28 cellular contexts compared by ENCODE assay signal in the genomic region with DNA sequence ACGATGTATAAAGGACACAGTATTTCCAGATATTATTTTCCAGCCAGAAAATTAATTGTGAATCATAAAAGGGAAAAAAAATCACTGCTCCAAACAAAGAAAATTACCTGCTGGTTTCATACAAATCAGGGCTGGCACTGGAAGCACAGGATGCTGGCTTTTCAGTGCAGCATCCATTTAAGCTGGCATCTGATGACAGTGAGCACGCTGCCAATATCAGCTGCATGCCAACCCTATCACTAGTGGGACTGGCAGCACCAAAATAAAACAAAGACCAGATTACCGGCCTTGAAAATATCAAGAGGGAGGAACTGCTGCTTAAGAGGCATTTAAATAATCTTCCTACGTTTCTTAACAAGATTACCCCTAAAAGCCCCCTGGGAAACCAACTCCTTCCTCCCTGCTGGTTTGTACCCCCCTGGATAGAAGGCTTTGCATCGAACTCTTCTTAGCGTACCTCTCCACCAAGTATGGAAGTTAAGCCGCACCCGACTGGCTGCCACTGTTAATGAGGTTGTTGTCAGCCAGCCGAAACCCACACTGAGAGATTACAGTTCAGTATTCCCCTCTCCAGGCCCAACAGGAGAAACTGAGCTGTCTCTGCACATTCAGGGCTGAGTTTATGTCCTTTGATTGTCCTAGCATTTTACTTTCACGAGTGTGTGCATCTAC.
DNase-seq lines count a peak whose midpoint lies in the region; ATAC-seq and TF ChIP-seq lines count a peak whose summit lies in the region.
"Had no signal": no experiment of that assay in that cellular context is flagged by ENCODE, and none has a peak within 500 bp of the region (broad histone marks: within the 10 kb centered on the region; RNA-seq: fewer than 3 reads in every experiment).

No MANE protein-coding gene starts in this region.

- intact Hi-C loops in left ventricle myocardium superior (cut with micrococcal nuclease) = no loop called here
- intact Hi-C loops in sigmoid colon (cut with DNase I) = no loop called here

- H3K9me3 Mint-ChIP-seq in immature natural killer cell = peaks cover 0 to 4% (median 0%) of the 10 kb centered on the region in 6 donors
- H3K9me3 Mint-ChIP-seq: activated CD4-positive, alpha-beta T cell treated with anti-CD3 and anti-CD28 coated beads, Interleukin-2, amount 10 ng/mL, durations not matched to agents 7 days and 5 days; activated naive CD8-positive, alpha-beta T cell treated with anti-CD3 and anti-CD28 coated beads, Interleukin-2, amount 10 ng/mL, durations not matched to agents 7 days and 5 days; activated T-cell treated with anti-CD3 and anti-CD28 coated beads, Interleukin-2, amount 50 U/mL, for 24 hours; stimulated activated effector memory CD8-positive, alpha-beta T cell treated with anti-CD3 and anti-CD28 coated beads, Interleukin-12 subunit alpha, Interleukin-12 subunit beta, amount 100 ng/mL, for 72 hours had no signal

- ATAC-seq in left ventricle myocardium superior (peak; percentile 95), GM21717 (IDR thresholded peaks at IDR 0.05; ENCODE audit: unreplicated experiment) (no peak), GM21528 (IDR thresholded peaks at IDR 0.05; ENCODE audit: low FRiP score, unreplicated experiment) (no peak)
- ATAC-seq: HCT116; stimulated activated effector memory CD8-positive, alpha-beta T cell treated with anti-CD3 and anti-CD28 coated beads, Interleukin-12 subunit alpha, Interleukin-12 subunit beta, amount 100 ng/mL, for 72 hours had no signal

- TF ChIP-seq CTCF in sigmoid colon (IDR thresholded peaks at IDR 0.05) = no peak

- in situ Hi-C loops in G401 (cut with HindIII; ENCODE audit: low sequenced_read_pairs) = no loop called here

- H3K27me3 ChIP-seq in sigmoid colon = no peaks in the 10 kb centered on the region
- H3K27me3 ChIP-seq: BE2C, neutrophil, Peyer's patch had no signal

- peak; percentile 41 for DNase-seq in Ammon's horn (ENCODE audit: low spot score)
- DNase-seq in G401 (ENCODE audit: low spot score) = peak; percentile 91
- DNase-seq in cerebellar cortex (ENCODE audit: low spot score) = peak; percentile 90
- DNase-seq in left ventricle myocardium superior = peak; percentile 63
- DNase-seq in sigmoid colon = no peak
- no peak for DNase-seq in immature natural killer cell
- DNase-seq: ACHN; activated B cell treated with CpG ODN at 0.5 μM for 24 hours; activated CD4-positive, alpha-beta T cell treated with anti-CD3 and anti-CD28 coated beads, Interleukin-2, amount 10 ng/mL, durations not matched to agents 7 days and 5 days; activated effector memory CD4-positive, alpha-beta T cell treated with anti-CD3 and anti-CD28 coated beads, Interleukin-2, amount 50 U/mL, for 16 hours; activated naive CD8-positive, alpha-beta T cell treated with anti-CD3 and anti-CD28 coated beads, Interleukin-2, amount 10 ng/mL, durations not matched to agents 7 days and 5 days; activated T-cell treated with anti-CD3 and anti-CD28 coated beads, Interleukin-2, amount 50 U/mL, for 24 hours; aorta; BE2C; DMS79; GF-D8; glutamatergic neuron; NCI-H146; NCI-H446 treated with DMSO at 0.1 percent for 48 hours; Peyer's patch; trophoblast cell had no signal

- no peak for TF ChIP-seq EP300 in sigmoid colon (IDR thresholded peaks at IDR 0.05)

- no peak overlapping the region for H3K4me3 Mint-ChIP-seq in immature natural killer cell
- H3K4me3 Mint-ChIP-seq: activated B cell treated with CpG ODN at 0.5 μM for 24 hours; activated CD4-positive, alpha-beta T cell treated with anti-CD3 and anti-CD28 coated beads, Interleukin-2, amount 10 ng/mL, durations not matched to agents 7 days and 5 days; activated naive CD8-positive, alpha-beta T cell treated with anti-CD3 and anti-CD28 coated beads, Interleukin-2, amount 10 ng/mL, durations not matched to agents 7 days and 5 days; activated T-cell treated with anti-CD3 and anti-CD28 coated beads, Interleukin-2, amount 50 U/mL, for 24 hours; mesothelial cell of epicardium; stimulated activated effector memory CD8-positive, alpha-beta T cell treated with anti-CD3 and anti-CD28 coated beads, Interleukin-12 subunit alpha, Interleukin-12 subunit beta, amount 100 ng/mL, for 72 hours had no signal

- no peak overlapping the region for H3K27ac Mint-ChIP-seq in immature natural killer cell
- H3K27ac Mint-ChIP-seq: activated B cell treated with CpG ODN at 0.5 μM for 24 hours; activated CD4-positive, alpha-beta T cell treated with anti-CD3 and anti-CD28 coated beads, Interleukin-2, amount 10 ng/mL, durations not matched to agents 7 days and 5 days; activated naive CD8-positive, alpha-beta T cell treated with anti-CD3 and anti-CD28 coated beads, Interleukin-2, amount 10 ng/mL, durations not matched to agents 7 days and 5 days; activated T-cell treated with anti-CD3 and anti-CD28 coated beads, Interleukin-2, amount 50 U/mL, for 24 hours; mesothelial cell of epicardium; progenitor cell of endocrine pancreas; stimulated activated effector memory CD8-positive, alpha-beta T cell treated with anti-CD3 and anti-CD28 coated beads, Interleukin-12 subunit alpha, Interleukin-12 subunit beta, amount 100 ng/mL, for 72 hours had no signal

- no peak overlapping the region for H3K4me3 ChIP-seq in sigmoid colon
- H3K4me3 ChIP-seq: Peyer's patch had no signal

- peaks cover 0 to 13% (median 0%) of the 10 kb centered on the region in 4 donors for H3K4me1 ChIP-seq in sigmoid colon
- H3K4me1 ChIP-seq: BE2C, Peyer's patch had no signal

- H3K27ac ChIP-seq in sigmoid colon = no peak overlapping the region
- H3K27ac ChIP-seq: neutrophil, Peyer's patch had no signal

- peaks cover 0 to 3% (median 0%) of the 10 kb centered on the region in 3 donors for H3K36me3 Mint-ChIP-seq in immature natural killer cell
- H3K36me3 Mint-ChIP-seq: activated naive CD8-positive, alpha-beta T cell treated with anti-CD3 and anti-CD28 coated beads, Interleukin-2, amount 10 ng/mL, durations not matched to agents 7 days and 5 days; mesothelial cell of epicardium; stimulated activated effector memory CD8-positive, alpha-beta T cell treated with anti-CD3 and anti-CD28 coated beads, Interleukin-12 subunit alpha, Interleukin-12 subunit beta, amount 100 ng/mL, for 72 hours had no signal

- H3K27me3 Mint-ChIP-seq in immature natural killer cell (ENCODE audit: low read depth in 3 of 3) = peaks cover 0 to 3% (median 0%) of the 10 kb centered on the region in 3 donors
- H3K27me3 Mint-ChIP-seq: activated B cell treated with CpG ODN at 0.5 μM for 24 hours; activated CD4-positive, alpha-beta T cell treated with anti-CD3 and anti-CD28 coated beads, Interleukin-2, amount 10 ng/mL, durations not matched to agents 7 days and 5 days; activated naive CD8-positive, alpha-beta T cell treated with anti-CD3 and anti-CD28 coated beads, Interleukin-2, amount 10 ng/mL, durations not matched to agents 7 days and 5 days; activated T-cell treated with anti-CD3 and anti-CD28 coated beads, Interleukin-2, amount 50 U/mL, for 24 hours had no signal

- no peaks in the 10 kb centered on the region for H3K9me3 ChIP-seq in sigmoid colon
- H3K9me3 ChIP-seq: BE2C, neutrophil, Peyer's patch had no signal

- TF ChIP-seq POLR2A in sigmoid colon (IDR thresholded peaks at IDR 0.05) = no peak

- 87 to 90% methylated on average over 10 of the region's 10 CpGs for WGBS in sigmoid colon, 2 donors

- H3K36me3 ChIP-seq in sigmoid colon = no peaks in the 10 kb centered on the region
- H3K36me3 ChIP-seq: BE2C, neutrophil, Peyer's patch had no signal

- peaks cover 7 to 10% of the 10 kb centered on the region in 2 donors for H3K4me1 Mint-ChIP-seq in immature natural killer cell
- H3K4me1 Mint-ChIP-seq: activated B cell treated with CpG ODN at 0.5 μM for 24 hours; activated CD4-positive, alpha-beta T cell treated with anti-CD3 and anti-CD28 coated beads, Interleukin-2, amount 10 ng/mL, durations not matched to agents 7 days and 5 days; activated naive CD8-positive, alpha-beta T cell treated with anti-CD3 and anti-CD28 coated beads, Interleukin-2, amount 10 ng/mL, durations not matched to agents 7 days and 5 days; stimulated activated effector memory CD8-positive, alpha-beta T cell treated with anti-CD3 and anti-CD28 coated beads, Interleukin-12 subunit alpha, Interleukin-12 subunit beta, amount 100 ng/mL, for 72 hours had no signal

Comparison
In these comparisons a context has a peak if more than half of its experiments do, and no peak if none do; other contexts are left out.
1. DNase-seq: peak in Ammon's horn (single experiment), G401 (single experiment), cerebellar cortex (single experiment) and left ventricle myocardium superior (single experiment); none in sigmoid colon (single experiment) and immature natural killer cell (0 of 3).